ENCODE assay signal across 19 cellular contexts in genomic region chr9:100294806-100295205, GRCh38.
"Had no signal": no experiment of that assay in that cellular context is flagged by ENCODE, and none has a peak within 500 bp of the region (broad histone marks: within the 10 kb centered on the region; RNA-seq: fewer than 3 reads in every experiment).

No MANE protein-coding gene starts in this region.

- H3K4me1 ChIP-seq: adrenal gland, esophagus squamous epithelium, upper lobe of right lung had no signal

- H3K9me3 Mint-ChIP-seq: activated naive CD4-positive, alpha-beta T cell treated with anti-CD3 and anti-CD28 coated beads for 36 hours; immature natural killer cell had no signal

- DNase-seq: activated CD4-positive, alpha-beta memory T cell treated with anti-CD3 and anti-CD28 coated beads, Interleukin-2, amount 10 ng/mL, durations not matched to agents 7 days and 5 days; activated CD4-positive, alpha-beta T cell treated with anti-CD3 and anti-CD28 coated beads for 4 hours; activated CD8-positive, alpha-beta memory T cell treated with anti-CD3 and anti-CD28 coated beads, Interleukin-2, amount 10 ng/mL, durations not matched to agents 7 days and 5 days; activated naive CD4-positive, alpha-beta T cell treated with anti-CD3 and anti-CD28 coated beads for 36 hours; cerebellar nuclear complex; effector CD8-positive, alpha-beta T cell; esophagus squamous epithelium; immature natural killer cell; kidney glomerular epithelial cell; left ventricle myocardium superior; naive thymus-derived CD8-positive, alpha-beta T cell; stimulated activated CD4-positive, alpha-beta T cell treated with anti-CD3 and anti-CD28 coated beads, Interleukin-4, amount 100 ng/mL, for 1 hour; T-helper 2 cell; upper lobe of right lung had no signal

- H3K4me3 Mint-ChIP-seq: activated CD4-positive, alpha-beta memory T cell treated with anti-CD3 and anti-CD28 coated beads, Interleukin-2, amount 10 ng/mL, durations not matched to agents 7 days and 5 days; activated CD8-positive, alpha-beta memory T cell treated with anti-CD3 and anti-CD28 coated beads, Interleukin-2, amount 10 ng/mL, durations not matched to agents 7 days and 5 days; activated naive CD4-positive, alpha-beta T cell treated with anti-CD3 and anti-CD28 coated beads for 36 hours; immature natural killer cell; naive thymus-derived CD8-positive, alpha-beta T cell; WTC11 had no signal

- H3K27ac ChIP-seq: adrenal gland, esophagus squamous epithelium, thoracic aorta, upper lobe of right lung had no signal

- H3K4me3 ChIP-seq: adrenal gland, esophagus squamous epithelium, smooth muscle cell, thoracic aorta, upper lobe of right lung had no signal

- H3K27ac Mint-ChIP-seq: activated CD4-positive, alpha-beta memory T cell treated with anti-CD3 and anti-CD28 coated beads, Interleukin-2, amount 10 ng/mL, durations not matched to agents 7 days and 5 days; activated CD8-positive, alpha-beta memory T cell treated with anti-CD3 and anti-CD28 coated beads, Interleukin-2, amount 10 ng/mL, durations not matched to agents 7 days and 5 days; activated naive CD4-positive, alpha-beta T cell treated with anti-CD3 and anti-CD28 coated beads for 36 hours; WTC11 had no signal

- H3K4me1 Mint-ChIP-seq: activated CD4-positive, alpha-beta memory T cell treated with anti-CD3 and anti-CD28 coated beads, Interleukin-2, amount 10 ng/mL, durations not matched to agents 7 days and 5 days; activated CD8-positive, alpha-beta memory T cell treated with anti-CD3 and anti-CD28 coated beads, Interleukin-2, amount 10 ng/mL, durations not matched to agents 7 days and 5 days; immature natural killer cell; WTC11 had no signal

- ATAC-seq: activated CD8-positive, alpha-beta memory T cell treated with anti-CD3 and anti-CD28 coated beads, Interleukin-2, amount 10 ng/mL, durations not matched to agents 7 days and 5 days; left ventricle myocardium superior; naive thymus-derived CD8-positive, alpha-beta T cell; sciatic nerve; upper lobe of right lung; WTC11 had no signal

- H3K27me3 ChIP-seq: adrenal gland, esophagus squamous epithelium, upper lobe of right lung had no signal

- H3K9me3 ChIP-seq: adrenal gland, esophagus squamous epithelium, thoracic aorta, upper lobe of right lung had no signal

- H3K27me3 Mint-ChIP-seq: activated CD4-positive, alpha-beta memory T cell treated with anti-CD3 and anti-CD28 coated beads, Interleukin-2, amount 10 ng/mL, durations not matched to agents 7 days and 5 days; activated CD8-positive, alpha-beta memory T cell treated with anti-CD3 and anti-CD28 coated beads, Interleukin-2, amount 10 ng/mL, durations not matched to agents 7 days and 5 days; naive thymus-derived CD8-positive, alpha-beta T cell had no signal
